In genomic region chr4:112176596-112176995, GRCh38 we compare ENCODE assay signal across 25 cellular contexts. TPM values are rescaled to one million over a fixed set of nuclear protein-coding genes. Genes with fewer than 3 reads are reported as not detected.
DNase-seq lines count a peak whose midpoint lies in the region; ATAC-seq lines count a peak whose summit lies in the region.
"Had no signal": no experiment of that assay in that cellular context is flagged by ENCODE, and none has a peak within 500 bp of the region (broad histone marks: within the 10 kb centered on the region; RNA-seq: fewer than 3 reads in every experiment).

No MANE protein-coding gene starts in this region.

- no peak for DNase-seq in activated T-cell treated with anti-CD3 and anti-CD28 coated beads, Interleukin-2, amount 50 U/mL, for 72 hours
- DNase-seq in activated T-cell treated with anti-CD3 and anti-CD28 coated beads for 4 hours (no peak), T-helper 17 cell (no peak), GM19240 (ENCODE audit: insufficient read length, low spot score) (no peak), head of caudate nucleus (no peak)
- DNase-seq in stimulated activated naive CD8-positive, alpha-beta T cell treated with anti-CD3 and anti-CD28 coated beads, Interleukin-15, amount 100 ng/mL, for 72 hours: no peak
- DNase-seq: activated CD4-positive, alpha-beta T cell treated with anti-CD3 and anti-CD28 coated beads for 48 hours; activated effector memory CD4-positive, alpha-beta T cell treated with Interleukin-2 at 50 U/mL for 16 hours; body of pancreas; COR-L47; dorsolateral prefrontal cortex; gastrocnemius medialis; IMR-90; NCI-H1048; NCI-H1694 treated with DMSO at 0.1 percent for 48 hours; NCI-H510A; ovary; retina; Right ventricle myocardium superior; small intestine; transverse colon had no signal

- peaks cover 57% of the 10 kb centered on the region for H3K4me1 Mint-ChIP-seq in activated T-cell treated with anti-CD3 and anti-CD28 coated beads, Interleukin-2, amount 50 U/mL, for 72 hours (ENCODE audit: low read depth)
- peaks cover 33% of the 10 kb centered on the region for H3K4me1 Mint-ChIP-seq in T-helper 17 cell
- peaks cover 72% of the 10 kb centered on the region for H3K4me1 Mint-ChIP-seq in stimulated activated naive CD8-positive, alpha-beta T cell treated with anti-CD3 and anti-CD28 coated beads, Interleukin-15, amount 100 ng/mL, for 72 hours
- H3K4me1 Mint-ChIP-seq: B cell had no signal

- intact Hi-C loops in head of caudate nucleus (cut with DNase I): no loop called here

- H3K9me3 Mint-ChIP-seq in activated T-cell treated with anti-CD3 and anti-CD28 coated beads, Interleukin-2, amount 50 U/mL, for 72 hours: no peaks in the 10 kb centered on the region
- H3K9me3 Mint-ChIP-seq in stimulated activated naive CD8-positive, alpha-beta T cell treated with anti-CD3 and anti-CD28 coated beads, Interleukin-15, amount 100 ng/mL, for 72 hours: no peaks in the 10 kb centered on the region

- H3K9me3 ChIP-seq in T-helper 17 cell (ENCODE audit: control insufficient read depth, low read length, poor library complexity, severe bottlenecking): no peaks in the 10 kb centered on the region
- H3K9me3 ChIP-seq: body of pancreas, gastrocnemius medialis, HAP-1, ovary, transverse colon had no signal

- no peak overlapping the region for H3K27ac Mint-ChIP-seq in activated T-cell treated with anti-CD3 and anti-CD28 coated beads, Interleukin-2, amount 50 U/mL, for 72 hours
- peak overlapping the region; percentile 86 for H3K27ac Mint-ChIP-seq in T-helper 17 cell
- no peak overlapping the region for H3K27ac Mint-ChIP-seq in stimulated activated naive CD8-positive, alpha-beta T cell treated with anti-CD3 and anti-CD28 coated beads, Interleukin-15, amount 100 ng/mL, for 72 hours
- H3K27ac Mint-ChIP-seq: B cell had no signal

- H3K27me3 Mint-ChIP-seq in activated T-cell treated with anti-CD3 and anti-CD28 coated beads, Interleukin-2, amount 50 U/mL, for 72 hours (ENCODE audit: low read depth): no peaks in the 10 kb centered on the region
- H3K27me3 Mint-ChIP-seq in T-helper 17 cell: no peaks in the 10 kb centered on the region
- H3K27me3 Mint-ChIP-seq in stimulated activated naive CD8-positive, alpha-beta T cell treated with anti-CD3 and anti-CD28 coated beads, Interleukin-15, amount 100 ng/mL, for 72 hours: no peaks in the 10 kb centered on the region
- H3K27me3 Mint-ChIP-seq: B cell had no signal

- ATAC-seq in activated T-cell treated with anti-CD3 and anti-CD28 coated beads, Interleukin-2, amount 50 U/mL, for 72 hours (replicated peaks in 1 of 2): peak; percentile 47 to 77
- ATAC-seq in HG02610 (IDR thresholded peaks at IDR 0.05; ENCODE audit: unreplicated experiment) (peak; percentile 43), T-helper 17 cell (peak; percentile 42), HG03045 (IDR thresholded peaks at IDR 0.05; ENCODE audit: unreplicated experiment) (no peak)
- ATAC-seq in stimulated activated naive CD8-positive, alpha-beta T cell treated with anti-CD3 and anti-CD28 coated beads, Interleukin-15, amount 100 ng/mL, for 72 hours: peak; percentile 75
- ATAC-seq: body of pancreas had no signal

- peak overlapping the region; percentile 22 to 41 for H3K4me3 Mint-ChIP-seq in activated T-cell treated with anti-CD3 and anti-CD28 coated beads, Interleukin-2, amount 50 U/mL, for 72 hours
- peak overlapping the region; percentile 55 for H3K4me3 Mint-ChIP-seq in T-helper 17 cell
- peak overlapping the region in 1 of 2 donors; percentile 28 for H3K4me3 Mint-ChIP-seq in stimulated activated naive CD8-positive, alpha-beta T cell treated with anti-CD3 and anti-CD28 coated beads, Interleukin-15, amount 100 ng/mL, for 72 hours
- H3K4me3 Mint-ChIP-seq: B cell had no signal

- peaks cover 0 to 12% of the 10 kb centered on the region in 2 donors for H3K36me3 Mint-ChIP-seq in activated T-cell treated with anti-CD3 and anti-CD28 coated beads, Interleukin-2, amount 50 U/mL, for 72 hours (ENCODE audit: insufficient read depth in 2 of 2)
- no peaks in the 10 kb centered on the region for H3K36me3 Mint-ChIP-seq in T-helper 17 cell (ENCODE audit: low read depth)

RNA-seq across cellular contexts. Expression of gene FAM241A, which starts 31.3 kb away (rescaled TPM):
- 1 to 10 TPM; 4.2 to 5.0 TPM for total RNA-seq in activated T-cell treated with anti-CD3 and anti-CD28 coated beads, Interleukin-2, amount 50 U/mL, for 72 hours
- total RNA-seq in T-helper 17 cell: 1 to 10 TPM; 2.8 to 3.7 TPM

RNA-seq across cellular contexts. Expression of gene AP1AR, which starts 55.0 kb away (rescaled TPM):
- total RNA-seq in activated T-cell treated with anti-CD3 and anti-CD28 coated beads, Interleukin-2, amount 50 U/mL, for 72 hours: 10 to 100 TPM; 21.6 to 33.2 TPM
- total RNA-seq in T-helper 17 cell: 10 to 100 TPM; 10.4 to 15.2 TPM
